Comparison of ENCODE assay signal across 1 cellular context in the genomic region with DNA sequence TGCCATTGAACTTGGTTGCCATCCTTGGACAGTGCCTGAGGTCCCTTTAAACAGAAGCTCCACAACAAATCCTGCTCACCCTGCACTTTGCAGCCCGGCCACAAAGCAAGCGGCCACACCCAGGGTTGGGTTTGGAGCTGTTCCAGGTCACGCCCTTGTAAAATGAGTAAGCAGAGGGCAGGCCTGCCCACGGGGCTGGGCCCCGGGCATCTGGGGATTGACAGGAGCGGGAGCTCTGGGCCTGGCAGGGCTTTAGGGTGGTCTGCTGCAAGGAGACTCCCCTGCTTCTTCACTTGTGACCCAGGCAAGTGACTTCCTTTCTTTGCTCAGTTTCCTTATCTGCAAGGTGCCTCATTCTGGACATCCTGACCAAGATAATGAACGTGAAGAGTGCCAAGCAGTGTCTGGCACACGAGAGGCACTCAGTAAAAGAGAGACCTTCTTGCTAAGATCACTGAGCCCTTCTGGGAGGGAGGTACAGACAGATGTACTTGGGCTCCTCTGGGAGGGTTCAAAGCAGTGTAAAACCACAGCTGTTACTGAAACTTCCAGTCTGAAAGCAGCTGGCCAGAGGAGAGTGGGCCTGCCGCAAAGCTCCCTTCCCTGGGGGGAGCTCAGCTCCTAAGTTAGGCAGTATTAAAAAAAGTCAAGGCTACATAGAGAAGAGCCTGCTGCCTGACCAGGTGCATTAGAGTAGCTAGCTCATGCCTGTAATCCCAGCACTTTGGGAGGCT.
TF ChIP-seq lines count a peak whose summit lies in the region.

No MANE protein-coding gene starts in this region.

TF ChIP-seq in A549, 52 proteins besides CTCF, POLR2A, EP300 and RAD21 (continued from another document):
- TF ChIP-seq, protein P1, sequence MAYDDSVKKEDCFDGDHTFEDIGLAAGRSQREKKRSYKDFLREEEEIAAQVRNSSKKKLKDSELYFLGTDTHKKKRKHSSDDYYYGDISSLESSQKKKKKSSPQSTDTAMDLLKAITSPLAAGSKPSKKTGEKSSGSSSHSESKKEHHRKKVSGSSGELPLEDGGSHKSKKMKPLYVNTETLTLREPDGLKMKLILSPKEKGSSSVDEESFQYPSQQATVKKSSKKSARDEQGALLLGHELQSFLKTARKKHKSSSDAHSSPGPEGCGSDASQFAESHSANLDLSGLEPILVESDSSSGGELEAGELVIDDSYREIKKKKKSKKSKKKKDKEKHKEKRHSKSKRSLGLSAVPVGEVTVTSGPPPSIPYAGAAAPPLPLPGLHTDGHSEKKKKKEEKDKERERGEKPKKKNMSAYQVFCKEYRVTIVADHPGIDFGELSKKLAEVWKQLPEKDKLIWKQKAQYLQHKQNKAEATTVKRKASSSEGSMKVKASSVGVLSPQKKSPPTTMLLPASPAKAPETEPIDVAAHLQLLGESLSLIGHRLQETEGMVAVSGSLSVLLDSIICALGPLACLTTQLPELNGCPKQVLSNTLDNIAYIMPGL (CRISPR knock-in tag; IDR thresholded peaks at IDR 0.05; ENCODE audit: borderline replicate concordance), result no peak
- TF ChIP-seq KDM5A (IDR thresholded peaks at IDR 0.05) (no peak), JUNB (IDR thresholded peaks at IDR 0.05) (no peak), RNF2 (IDR thresholded peaks at IDR 0.05; ENCODE audit: borderline replicate concordance, low read depth) (no peak), ZFP36 (IDR thresholded peaks at IDR 0.05; ENCODE audit: borderline replicate concordance, partially characterized antibody) (no peak), HOXB13 (CRISPR knock-in tag; IDR thresholded peaks at IDR 0.05; ENCODE audit: low read depth) (no peak), EHMT2 (IDR thresholded peaks at IDR 0.05; ENCODE audit: low read depth) (no peak), HOXB5 (CRISPR knock-in tag; IDR thresholded peaks at IDR 0.05) (no peak), REST (IDR thresholded peaks at IDR 0.05) (no peak), CBX2 (IDR thresholded peaks at IDR 0.05; ENCODE audit: borderline replicate concordance, low read depth) (no peak), BHLHE40 (IDR thresholded peaks at IDR 0.05; ENCODE audit: low read depth, low read length) (no peak), FOSL2 (IDR thresholded peaks at IDR 0.05) (no peak), FOSL2 (CRISPR knock-in tag; IDR thresholded peaks at IDR 0.05) (peak; percentile 43; the same call in 1 of the 2 replicates), FOSB (CRISPR knock-in tag; IDR thresholded peaks at IDR 0.05) (no peak), NFE2L2 (conservative IDR thresholded peaks at IDR 0.05; ENCODE audit: low read length) (no peak), TP53 (CRISPR knock-in tag; IDR thresholded peaks at IDR 0.05) (no peak), ATOH8 (CRISPR knock-in tag; IDR thresholded peaks at IDR 0.05; ENCODE audit: low read depth) (no peak), SREBF2 (IDR thresholded peaks at IDR 0.05) (no peak), JUN (IDR thresholded peaks at IDR 0.05) (no peak), USF2 (IDR thresholded peaks at IDR 0.05) (no peak)
- TF ChIP-seq, protein P2, sequence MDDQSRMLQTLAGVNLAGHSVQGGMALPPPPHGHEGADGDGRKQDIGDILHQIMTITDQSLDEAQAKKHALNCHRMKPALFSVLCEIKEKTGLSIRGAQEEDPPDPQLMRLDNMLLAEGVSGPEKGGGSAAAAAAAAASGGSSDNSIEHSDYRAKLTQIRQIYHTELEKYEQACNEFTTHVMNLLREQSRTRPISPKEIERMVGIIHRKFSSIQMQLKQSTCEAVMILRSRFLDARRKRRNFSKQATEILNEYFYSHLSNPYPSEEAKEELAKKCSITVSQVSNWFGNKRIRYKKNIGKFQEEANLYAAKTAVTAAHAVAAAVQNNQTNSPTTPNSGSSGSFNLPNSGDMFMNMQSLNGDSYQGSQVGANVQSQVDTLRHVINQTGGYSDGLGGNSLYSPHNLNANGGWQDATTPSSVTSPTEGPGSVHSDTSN (IDR thresholded peaks at IDR 0.05), result 0 out of 2 replicates have a peak, but pooled peaks have one; percentile 37
- TF ChIP-seq, protein P3, sequence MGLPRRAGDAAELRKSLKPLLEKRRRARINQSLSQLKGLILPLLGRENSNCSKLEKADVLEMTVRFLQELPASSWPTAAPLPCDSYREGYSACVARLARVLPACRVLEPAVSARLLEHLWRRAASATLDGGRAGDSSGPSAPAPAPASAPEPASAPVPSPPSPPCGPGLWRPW (IDR thresholded peaks at IDR 0.05), result no peak
